9 cellular contexts compared by ENCODE assay signal in the genomic region with DNA sequence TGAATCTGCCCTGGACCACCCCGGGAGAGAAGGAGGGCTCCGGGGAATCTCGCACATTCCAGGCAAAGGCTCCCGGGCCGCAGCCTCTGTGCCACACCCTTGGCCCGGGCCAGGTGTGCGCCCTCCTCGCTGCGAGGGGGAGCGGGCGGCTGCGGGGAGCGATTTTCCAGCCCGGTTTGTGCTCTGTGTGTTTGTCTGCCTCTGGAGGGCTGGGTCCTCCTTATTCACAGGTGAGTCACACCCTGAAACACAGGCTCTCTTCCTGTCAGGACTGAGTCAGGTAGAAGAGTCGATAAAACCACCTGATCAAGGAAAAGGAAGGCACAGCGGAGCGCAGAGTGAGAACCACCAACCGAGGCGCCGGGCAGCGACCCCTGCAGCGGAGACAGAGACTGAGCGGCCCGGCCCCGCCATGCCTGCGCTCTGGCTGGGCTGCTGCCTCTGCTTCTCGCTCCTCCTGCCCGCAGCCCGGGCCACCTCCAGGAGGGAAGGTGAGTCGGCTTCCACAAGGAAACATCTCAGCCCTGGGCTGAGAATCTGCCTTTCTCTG. TPM values are rescaled to one million over a fixed set of nuclear protein-coding genes. Genes with fewer than 3 reads are reported as not detected.
A peak's percentile ranks its signal among the peaks of the same experiment; 100 is the strongest.
DNase-seq lines count a peak whose midpoint lies in the region; ATAC-seq, FAIRE-seq and TF ChIP-seq lines count a peak whose summit lies in the region.
"Had no signal": no experiment of that assay in that cellular context is flagged by ENCODE, and none has a peak within 500 bp of the region (broad histone marks: within the 10 kb centered on the region; RNA-seq: fewer than 3 reads in every experiment).

Gene LAMC2 (plus strand): TSS at position 324 of the 550 bp plus-strand sequence. CDS start 89 bp downstream, at position 413.

- intact Hi-C loops in HepG2 (cut with micrococcal nuclease; ENCODE audit: unreplicated experiment): no loop called here

- TF ChIP-seq RAD21 in liver (IDR thresholded peaks at IDR 0.05) (peak in 1 of 2 donors; percentile 5), HepG2 (CRISPR knock-in tag; IDR thresholded peaks at IDR 0.05) (no peak)

- H3K27ac ChIP-seq in liver (ENCODE audit: low read depth in 1 of 2, low read length in 2 of 2) (no peak within 1 kb of the TSS), HepG2 (ENCODE audit: extremely low read length, insufficient read depth, low read length) (no peak within 1 kb of the TSS)

- H3K4me2 ChIP-seq in HepG2 (ENCODE audit: low read depth, low read length): no peak within 1 kb of the TSS

- H3K27me3 ChIP-seq in liver (ENCODE audit: control insufficient read depth in 4 of 4, insufficient read depth in 4 of 4, low read length in 3 of 4) (no peaks in the 10 kb centered on the region), HepG2 (ENCODE audit: control insufficient read depth in 1 of 2, insufficient read depth in 2 of 2, low read length in 2 of 2) (no peaks in the 10 kb centered on the region; a peak in 1 of 5 replicates)

- 10% methylated on average over 30 of the region's 30 CpGs for WGBS in liver
- 78% methylated on average over 9 of the region's 30 CpGs for WGBS in HepG2 (ENCODE audit: low lambda C conversion rate)

- H3K9ac ChIP-seq in liver (ENCODE audit: low read depth in 1 of 2, low read length in 2 of 2) (no peak within 1 kb of the TSS), HepG2 (ENCODE audit: insufficient read depth, low read depth, low read length) (no peak within 1 kb of the TSS)

- no TSS peak for BruUV-seq in HepG2 (replicated peaks; lab: Mats Ljungman, UMichigan)

- DNase-seq in HepG2 (ENCODE audit: low spot score) (no peak), astrocyte of the spinal cord (ENCODE audit: low read depth, low spot score) (peak; percentile 48), iris pigment epithelial cell (ENCODE audit: low read depth) (peak; percentile 63), cerebellar nuclear complex (lab: John Stamatoyannopoulos, UW) (no peak)

- no peaks in the 10 kb centered on the region for H3K79me2 ChIP-seq in HepG2 (ENCODE audit: insufficient read depth, low read length)

- FAIRE-seq in HepG2 (lab: Jason Lieb, UNC): no peak
- FAIRE-seq: TTC549 had no signal

- H3K4me1 ChIP-seq in liver (ENCODE audit: control insufficient read depth in 4 of 4, insufficient read depth in 4 of 4, low read length in 3 of 4): peaks cover 0 to 6% (median 4%) of the 10 kb centered on the region in 4 donors
- H3K4me1 ChIP-seq in HepG2 (ENCODE audit: insufficient read depth, low read length): no peaks in the 10 kb centered on the region

- peaks cover 9% of the 10 kb centered on the region for H3K4me1 Mint-ChIP-seq in stimulated activated memory B cell treated with anti-CD40 and anti-IgM and Interleukin-4, amounts not matched to agents 10 μg/mL and 1 μg/mL and 100 μg/mL, for 72 hours

- H3K36me3 Mint-ChIP-seq in stimulated activated memory B cell treated with anti-CD40 and anti-IgM and Interleukin-4, amounts not matched to agents 10 μg/mL and 1 μg/mL and 100 μg/mL, for 72 hours: no peaks in the 10 kb centered on the region

- H2AFZ ChIP-seq in HepG2 (ENCODE audit: low read length): no peak within 1 kb of the TSS

- TF ChIP-seq EP300 in HepG2 (IDR thresholded peaks at IDR 0.05; ENCODE audit: low read depth in 2 of 2, low read length in 2 of 2) (no peak), HepG2 (CRISPR knock-in tag; IDR thresholded peaks at IDR 0.05; ENCODE audit: borderline replicate concordance) (no peak)

- H3K4me3 ChIP-seq in liver (ENCODE audit: low read depth in 1 of 3, low read length in 3 of 3): peak within 1 kb of the TSS in 2 of 3 donors; percentile 13 to 26
- no peak within 1 kb of the TSS for H3K4me3 ChIP-seq in HepG2 (replicated peaks in 1 of 3; ENCODE audit: insufficient read depth in 1 of 3, low read depth in 2 of 3, low read length in 3 of 3)
- peak within 1 kb of the TSS; percentile 33 for H3K4me3 ChIP-seq in astrocyte of the spinal cord (ENCODE audit: low read depth, low read length)

- POLR2A ChIA-PET in HepG2 (lab: Yijun Ruan, JAX): no interaction called here

- H3K36me3 ChIP-seq in liver (ENCODE audit: control insufficient read depth in 4 of 4, insufficient read depth in 3 of 4, low read depth in 1 of 4, low read length in 3 of 4): no peaks in the 10 kb centered on the region
- no peaks in the 10 kb centered on the region for H3K36me3 ChIP-seq in HepG2 (replicated peaks in 1 of 2; ENCODE audit: control insufficient read depth in 1 of 2, insufficient read depth in 2 of 2, low read length in 2 of 2)

- H3K9me3 Mint-ChIP-seq in stimulated activated memory B cell treated with anti-CD40 and anti-IgM and Interleukin-4, amounts not matched to agents 10 μg/mL and 1 μg/mL and 100 μg/mL, for 72 hours: no peaks in the 10 kb centered on the region

- TF ChIP-seq CTCF in liver (IDR thresholded peaks at IDR 0.05; ENCODE audit: low read depth, low read length, missing input control) (no peak), HepG2 (CRISPR knock-in tag; IDR thresholded peaks at IDR 0.05) (no peak), astrocyte of the spinal cord (IDR thresholded peaks at IDR 0.05; ENCODE audit: low read depth, low read length) (peak; percentile 55)

- ATAC-seq in HepG2: no peak
- peak; percentile 41 for ATAC-seq in stimulated activated memory B cell treated with anti-CD40 and anti-IgM and Interleukin-4, amounts not matched to agents 10 μg/mL and 1 μg/mL and 100 μg/mL, for 72 hours
- no peak for ATAC-seq in GM18873 (IDR thresholded peaks at IDR 0.05; ENCODE audit: low FRiP score, unreplicated experiment)
- no peak for ATAC-seq in GM21528 (IDR thresholded peaks at IDR 0.05; ENCODE audit: low FRiP score, unreplicated experiment)

- peaks cover 34% of the 10 kb centered on the region for H3K27me3 Mint-ChIP-seq in stimulated activated memory B cell treated with anti-CD40 and anti-IgM and Interleukin-4, amounts not matched to agents 10 μg/mL and 1 μg/mL and 100 μg/mL, for 72 hours

- H4K20me1 ChIP-seq in HepG2 (ENCODE audit: insufficient read depth, low read length): no peaks in the 10 kb centered on the region

- H3K27ac Mint-ChIP-seq in stimulated activated memory B cell treated with anti-CD40 and anti-IgM and Interleukin-4, amounts not matched to agents 10 μg/mL and 1 μg/mL and 100 μg/mL, for 72 hours: no peak within 1 kb of the TSS

- CTCF ChIA-PET in HepG2 (lab: Yijun Ruan, JAX; ENCODE audit: low intra/inter-chr PET ratio, low total read pairs): no interaction called here

- no peak for TF ChIP-seq POLR2A in HepG2 (IDR thresholded peaks at IDR 0.05; ENCODE audit: insufficient read depth in 1 of 2, low read depth in 2 of 2, low read length in 2 of 2)

- H3K9me3 ChIP-seq in liver (ENCODE audit: control insufficient read depth in 4 of 4, low read length in 3 of 4): peaks cover 0 to 1% (median 0%) of the 10 kb centered on the region in 4 donors
- H3K9me3 ChIP-seq in HepG2 (ENCODE audit: low read length): no peaks in the 10 kb centered on the region

- peak within 1 kb of the TSS; percentile 61 for H3K4me3 Mint-ChIP-seq in stimulated activated memory B cell treated with anti-CD40 and anti-IgM and Interleukin-4, amounts not matched to agents 10 μg/mL and 1 μg/mL and 100 μg/mL, for 72 hours

- in situ Hi-C loops in HepG2 (cut with HindIII; ENCODE audit: extremely low pct_ligation_motif_present, low pct_unique_long_range_greater_than_20kb): no loop called here
- in situ Hi-C loops in astrocyte of the spinal cord (cut with HindIII; ENCODE audit: low sequenced_read_pairs): no loop called here

TF ChIP-seq in HepG2, 621 proteins besides CTCF, POLR2A, EP300 and RAD21:
- TF ChIP-seq HNRNPH1 (optimal IDR thresholded peaks at IDR 0.05; ENCODE audit: low read depth, low read length): no peak
- no peak for TF ChIP-seq TBX3 (IDR thresholded peaks at IDR 0.05; ENCODE audit: borderline replicate concordance)
- no peak for TF ChIP-seq ZNF777 (CRISPR knock-in tag; IDR thresholded peaks at IDR 0.05)
- TF ChIP-seq ZNF7 (CRISPR knock-in tag; IDR thresholded peaks at IDR 0.05): no peak

RNA-seq across cellular contexts. Expression of gene LAMC2, which starts in this region (rescaled TPM):
- total RNA-seq in liver (under 1 TPM; 0.05 to 0.42 TPM), HepG2 (2016; rRNA removed; fragmentation: Illumina TruSeq; extraction: Trizol) (not detected in 2 replicates)
- polyA plus RNA-seq in liver (under 1 TPM; 0.14 to 0.18 TPM), HepG2 (2011; rRNA removed) (0.01 and 0.03 TPM in 2 replicates)
- total RNA-seq in HepG2 (2016; cell fraction: cytosol; rRNA removed; fragmentation: Illumina TruSeq; extraction: Trizol; ENCODE audit: low read depth): not detected in 2 replicates
- not detected in 2 replicates for total RNA-seq in HepG2 (2016; cell fraction: insoluble cytoplasmic fraction; rRNA removed; fragmentation: Illumina TruSeq; extraction: Trizol)
- not detected in 2 replicates for total RNA-seq in HepG2 (2016; cell fraction: membrane; rRNA removed; fragmentation: Illumina TruSeq; extraction: Trizol)
- not detected in 2 replicates for total RNA-seq in HepG2 (2016; cell fraction: nucleus; rRNA removed; fragmentation: Illumina TruSeq; extraction: Trizol)
- polyA plus RNA-seq in HepG2 (2011; cell fraction: cytosol; rRNA removed): 0.01 TPM in 1 of 2 replicates, not detected in the other
- polyA plus RNA-seq in HepG2 (2011; cell fraction: nucleus; rRNA removed): 0.05 TPM in 1 of 2 replicates, not detected in the other
- polyA plus RNA-seq in HepG2 (2012): not detected in 2 replicates
- polyA plus RNA-seq in HepG2 (2016; cell fraction: cytosol; fragmentation: Illumina TruSeq; extraction: Trizol; ENCODE audit: low read depth): not detected in 2 replicates
- not detected in 2 replicates for polyA plus RNA-seq in HepG2 (2016; cell fraction: insoluble cytoplasmic fraction; fragmentation: Illumina TruSeq; extraction: Trizol; ENCODE audit: low read depth)
- polyA plus RNA-seq in HepG2 (2016; cell fraction: membrane; fragmentation: Illumina TruSeq; extraction: Trizol; ENCODE audit: low read depth): not detected in 2 replicates
- polyA plus RNA-seq in HepG2 (2016; cell fraction: nucleus; fragmentation: Illumina TruSeq; extraction: Trizol; ENCODE audit: insufficient read depth, low read depth): not detected in 2 replicates
- 0.04 and 1.2 TPM in 2 replicates for polyA minus RNA-seq in HepG2 (2011; rRNA and poly(A)+ RNA removed; ENCODE audit: low replicate concordance)
- polyA minus RNA-seq in HepG2 (2011; cell fraction: cytosol; rRNA and poly(A)+ RNA removed): not detected in 2 replicates
- 0.13 TPM in 1 of 2 replicates, not detected in the other for polyA minus RNA-seq in HepG2 (2011; cell fraction: nucleus; rRNA and poly(A)+ RNA removed)

Comparison
In these comparisons a context has a peak if more than half of its experiments do, and no peak if none do; other contexts are left out.
1. H3K4me3 ChIP-seq: peak in liver (2 of 3) and astrocyte of the spinal cord (single experiment); none in HepG2 (0 of 3).
2. DNase-seq: peak in astrocyte of the spinal cord (single experiment) and iris pigment epithelial cell (single experiment); none in HepG2 (single experiment) and cerebellar nuclear complex (0 of 2).